13 cellular contexts compared by ENCODE assay signal in the genomic region with DNA sequence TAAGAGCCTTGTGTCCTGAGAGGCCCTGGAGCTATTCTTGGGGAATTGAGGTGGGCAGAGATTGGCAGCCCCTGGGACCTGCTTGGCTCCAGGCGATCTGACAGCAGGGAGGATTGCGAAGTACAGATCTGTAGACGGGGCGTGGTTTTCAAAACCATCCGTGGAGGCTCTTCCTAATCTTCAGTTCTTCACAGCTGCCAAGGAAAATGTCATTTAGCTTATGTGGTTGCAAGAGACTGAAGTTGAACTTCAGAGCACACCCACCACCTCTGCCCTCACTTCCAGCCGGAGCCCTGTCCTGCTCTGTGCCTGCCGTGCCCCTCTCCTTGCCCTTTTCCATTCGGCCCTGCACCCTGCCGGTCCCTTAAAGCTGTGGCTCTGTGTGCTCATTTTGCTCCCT. TPM values are rescaled to one million over a fixed set of nuclear protein-coding genes. Genes with fewer than 3 reads are reported as not detected.
DNase-seq lines count a peak whose midpoint lies in the region; ATAC-seq and TF ChIP-seq lines count a peak whose summit lies in the region.
"Had no signal": no experiment of that assay in that cellular context is flagged by ENCODE, and none has a peak within 500 bp of the region (broad histone marks: within the 10 kb centered on the region; RNA-seq: fewer than 3 reads in every experiment).

No MANE protein-coding gene starts in this region.

- H3K4me3 Mint-ChIP-seq in activated CD4-positive, alpha-beta T cell treated with anti-CD3 and anti-CD28 coated beads, Interleukin-2, amount 10 ng/mL, durations not matched to agents 7 days and 5 days = no peak overlapping the region
- H3K4me3 Mint-ChIP-seq in activated CD4-positive, alpha-beta T cell treated with anti-CD3 and anti-CD28 coated beads, Interleukin-2, amount 10 ng/mL, durations not matched to agents 24 days and 14 days = no peak overlapping the region

- H3K36me3 ChIP-seq in cardiac muscle cell = peaks cover 16% of the 10 kb centered on the region

- peaks cover 17% of the 10 kb centered on the region for H3K4me1 ChIP-seq in cardiac muscle cell (ENCODE audit: low read depth)
- H3K4me1 ChIP-seq: parathyroid adenoma had no signal

- intact Hi-C loops in activated CD4-positive, alpha-beta T cell treated with anti-CD3 and anti-CD28 coated beads, Interleukin-2, amount 10 ng/mL, durations not matched to agents 24 days and 14 days (cut with micrococcal nuclease) = no loop called here

- peak overlapping the region; percentile 98 for H3K27ac ChIP-seq in VCaP
- H3K27ac ChIP-seq in cardiac muscle cell = peak overlapping the region; percentile 78
- H3K27ac ChIP-seq: parathyroid adenoma, upper lobe of right lung had no signal

- peaks cover 4% of the 10 kb centered on the region for H3K4me1 Mint-ChIP-seq in activated CD4-positive, alpha-beta T cell treated with anti-CD3 and anti-CD28 coated beads, Interleukin-2, amount 10 ng/mL, durations not matched to agents 7 days and 5 days
- H3K4me1 Mint-ChIP-seq in activated CD4-positive, alpha-beta T cell treated with anti-CD3 and anti-CD28 coated beads, Interleukin-2, amount 10 ng/mL, durations not matched to agents 24 days and 14 days = peaks cover 4% of the 10 kb centered on the region

- no peaks in the 10 kb centered on the region for H3K9me3 Mint-ChIP-seq in activated CD4-positive, alpha-beta T cell treated with anti-CD3 and anti-CD28 coated beads, Interleukin-2, amount 10 ng/mL, durations not matched to agents 7 days and 5 days
- no peaks in the 10 kb centered on the region for H3K9me3 Mint-ChIP-seq in activated CD4-positive, alpha-beta T cell treated with anti-CD3 and anti-CD28 coated beads, Interleukin-2, amount 10 ng/mL, durations not matched to agents 24 days and 14 days

- no peak overlapping the region for H3K4me3 ChIP-seq in cardiac muscle cell
- H3K4me3 ChIP-seq: upper lobe of right lung had no signal

- no peaks in the 10 kb centered on the region for H3K27me3 Mint-ChIP-seq in activated CD4-positive, alpha-beta T cell treated with anti-CD3 and anti-CD28 coated beads, Interleukin-2, amount 10 ng/mL, durations not matched to agents 7 days and 5 days
- H3K27me3 Mint-ChIP-seq in activated CD4-positive, alpha-beta T cell treated with anti-CD3 and anti-CD28 coated beads, Interleukin-2, amount 10 ng/mL, durations not matched to agents 24 days and 14 days = no peaks in the 10 kb centered on the region

- TF ChIP-seq CTCF in VCaP (conservative IDR thresholded peaks at IDR 0.05) = no peak
- no peak for TF ChIP-seq CTCF in cardiac muscle cell (IDR thresholded peaks at IDR 0.05; ENCODE audit: low read depth, low read length)

- POLR2A ChIA-PET in activated CD4-positive, alpha-beta T cell treated with anti-CD3 and anti-CD28 coated beads, Interleukin-2, amount 10 ng/mL, durations not matched to agents 7 days and 5 days (lab: Charles Lee) = no interaction called here

- CTCF ChIA-PET in activated CD4-positive, alpha-beta T cell treated with anti-CD3 and anti-CD28 coated beads, Interleukin-2, amount 10 ng/mL, durations not matched to agents 7 days and 5 days (lab: Charles Lee) = interaction anchor here (1.2 to 1.7 kb wide), 3 partner anchors 9 to 22 kb away, joined by 3 to 4 read pairs (median 3); no protein-coding TSS in a partner anchor

- no peaks in the 10 kb centered on the region for H3K27me3 ChIP-seq in cardiac muscle cell
- H3K27me3 ChIP-seq: upper lobe of right lung had no signal

- no peak for DNase-seq in activated CD4-positive, alpha-beta T cell treated with anti-CD3 and anti-CD28 coated beads, Interleukin-2, amount 10 ng/mL, durations not matched to agents 7 days and 5 days
- DNase-seq in activated CD4-positive, alpha-beta T cell treated with anti-CD3 and anti-CD28 coated beads, Interleukin-2, amount 10 ng/mL, durations not matched to agents 24 days and 14 days = no peak
- DNase-seq in cardiac muscle cell (ENCODE audit: low read depth in 1 of 2, low spot score in 1 of 2) (peak in 1 of 2 donors; percentile 58), stromal cell of bone marrow (ENCODE audit: low read depth) (peak; percentile 28), NCI-H510A (lab: John Stamatoyannopoulos, UW) (no peak)
- DNase-seq: activated CD8-positive, alpha-beta memory T cell treated with anti-CD3 and anti-CD28 coated beads for 24 hours; upper lobe of right lung had no signal

- H3K27ac Mint-ChIP-seq in activated CD4-positive, alpha-beta T cell treated with anti-CD3 and anti-CD28 coated beads, Interleukin-2, amount 10 ng/mL, durations not matched to agents 7 days and 5 days = peak overlapping the region; percentile 28
- H3K27ac Mint-ChIP-seq in activated CD4-positive, alpha-beta T cell treated with anti-CD3 and anti-CD28 coated beads, Interleukin-2, amount 10 ng/mL, durations not matched to agents 24 days and 14 days = no peak overlapping the region

- peaks cover 16% of the 10 kb centered on the region for H3K36me3 Mint-ChIP-seq in activated CD4-positive, alpha-beta T cell treated with anti-CD3 and anti-CD28 coated beads, Interleukin-2, amount 10 ng/mL, durations not matched to agents 7 days and 5 days (ENCODE audit: low read depth)
- H3K36me3 Mint-ChIP-seq in activated CD4-positive, alpha-beta T cell treated with anti-CD3 and anti-CD28 coated beads, Interleukin-2, amount 10 ng/mL, durations not matched to agents 24 days and 14 days (ENCODE audit: low read depth) = peaks cover 25% of the 10 kb centered on the region

- ATAC-seq in GM21528 (IDR thresholded peaks at IDR 0.05; ENCODE audit: low FRiP score, unreplicated experiment) = no peak
- no peak for ATAC-seq in GM21576 (IDR thresholded peaks at IDR 0.05; ENCODE audit: unreplicated experiment)
- ATAC-seq: HCT116, upper lobe of right lung had no signal

- H3K9me3 ChIP-seq in cardiac muscle cell (ENCODE audit: low read depth) = no peaks in the 10 kb centered on the region
- H3K9me3 ChIP-seq: upper lobe of right lung had no signal

RNA-seq across cellular contexts. Expression of gene NISCH, which starts 12.9 kb away (rescaled TPM):
- total RNA-seq in activated CD4-positive, alpha-beta T cell treated with anti-CD3 and anti-CD28 coated beads, Interleukin-2, amount 10 ng/mL, durations not matched to agents 7 days and 5 days = 10 to 100 TPM; 94.5 TPM
- total RNA-seq in activated CD4-positive, alpha-beta T cell treated with anti-CD3 and anti-CD28 coated beads, Interleukin-2, amount 10 ng/mL, durations not matched to agents 24 days and 14 days = 72.6 and 75.5 TPM in 2 replicates
- total RNA-seq in cardiac muscle cell = 131 and 205 TPM in 2 replicates
- 80.8 and 108 TPM in 2 replicates for polyA plus RNA-seq in cardiac muscle cell

RNA-seq across cellular contexts. Expression of gene TNNC1, which starts 14.5 kb away (rescaled TPM):
- 1 to 10 TPM; 1.5 to 2.1 TPM for total RNA-seq in activated CD4-positive, alpha-beta T cell treated with anti-CD3 and anti-CD28 coated beads, Interleukin-2, amount 10 ng/mL, durations not matched to agents 7 days and 5 days
- total RNA-seq in activated CD4-positive, alpha-beta T cell treated with anti-CD3 and anti-CD28 coated beads, Interleukin-2, amount 10 ng/mL, durations not matched to agents 24 days and 14 days = 1.2 and 1.5 TPM in 2 replicates
- total RNA-seq in cardiac muscle cell = 1,875 and 4,623 TPM in 2 replicates
- 1,312 and 3,313 TPM in 2 replicates for polyA plus RNA-seq in cardiac muscle cell

RNA-seq across cellular contexts. Expression of gene SEMA3G, which starts 23.4 kb away (rescaled TPM):
- total RNA-seq in activated CD4-positive, alpha-beta T cell treated with anti-CD3 and anti-CD28 coated beads, Interleukin-2, amount 10 ng/mL, durations not matched to agents 7 days and 5 days = under 1 TPM in 1 of 2 experiments, not detected in 1; 0.15 TPM
- total RNA-seq in activated CD4-positive, alpha-beta T cell treated with anti-CD3 and anti-CD28 coated beads, Interleukin-2, amount 10 ng/mL, durations not matched to agents 24 days and 14 days = 0.05 and 0.21 TPM in 2 replicates
- 6.5 and 13.6 TPM in 2 replicates for total RNA-seq in cardiac muscle cell
- polyA plus RNA-seq in cardiac muscle cell = 3.2 and 3.4 TPM in 2 replicates

RNA-seq across cellular contexts. Expression of gene STAB1, which starts 26.8 kb away (rescaled TPM):
- under 1 TPM; 0.02 to 0.15 TPM for total RNA-seq in activated CD4-positive, alpha-beta T cell treated with anti-CD3 and anti-CD28 coated beads, Interleukin-2, amount 10 ng/mL, durations not matched to agents 7 days and 5 days
- 0.07 TPM in 1 of 2 replicates, not detected in the other for total RNA-seq in activated CD4-positive, alpha-beta T cell treated with anti-CD3 and anti-CD28 coated beads, Interleukin-2, amount 10 ng/mL, durations not matched to agents 24 days and 14 days
- total RNA-seq in cardiac muscle cell = 0.81 and 2.2 TPM in 2 replicates
- 0.91 TPM in 1 of 2 replicates, not detected in the other for polyA plus RNA-seq in cardiac muscle cell
- polyA plus RNA-seq: keratinocyte had no signal

RNA-seq across cellular contexts. Expression of gene PHF7, which starts 57.9 kb away (rescaled TPM):
- 10 to 100 TPM; 14.0 to 16.5 TPM for total RNA-seq in activated CD4-positive, alpha-beta T cell treated with anti-CD3 and anti-CD28 coated beads, Interleukin-2, amount 10 ng/mL, durations not matched to agents 7 days and 5 days
- total RNA-seq in activated CD4-positive, alpha-beta T cell treated with anti-CD3 and anti-CD28 coated beads, Interleukin-2, amount 10 ng/mL, durations not matched to agents 24 days and 14 days = 10.6 and 10.8 TPM in 2 replicates
- 14.2 and 22.9 TPM in 2 replicates for total RNA-seq in cardiac muscle cell
- polyA plus RNA-seq in cardiac muscle cell = 24.3 and 47.8 TPM in 2 replicates

Comparison
In these comparisons a context has a peak if more than half of its experiments do, and no peak if none do; other contexts are left out.
1. RNA of gene TNNC1, which starts 14.5 kb away (total RNA-seq): 1,875 to 4,623 TPM in cardiac muscle cell; 1.5 to 2.1 TPM in activated CD4-positive, alpha-beta T cell treated with anti-CD3 and anti-CD28 coated beads, Interleukin-2, amount 10 ng/mL, durations not matched to agents 7 days and 5 days and 1.2 to 1.5 TPM in activated CD4-positive, alpha-beta T cell treated with anti-CD3 and anti-CD28 coated beads, Interleukin-2, amount 10 ng/mL, durations not matched to agents 24 days and 14 days; every median in the first group is over 100 times any median in the second.